Comparison of ENCODE assay signal across 30 cellular contexts in genomic region chr1:209819059-209819458, GRCh38.
"Had no signal": no experiment of that assay in that cellular context is flagged by ENCODE, and none has a peak within 500 bp of the region (broad histone marks: within the 10 kb centered on the region; RNA-seq: fewer than 3 reads in every experiment).

No MANE protein-coding gene starts in this region.

- H3K9me3 ChIP-seq: body of pancreas, colonic mucosa, esophagus squamous epithelium, heart left ventricle had no signal

- H3K36me3 Mint-ChIP-seq: activated CD4-positive, alpha-beta memory T cell treated with anti-CD3 and anti-CD28 coated beads for 36 hours; activated CD8-positive, alpha-beta memory T cell treated with anti-CD3 and anti-CD28 coated beads, Interleukin-2, amount 10 ng/mL, durations not matched to agents 7 days and 5 days; T-cell had no signal

- H3K27ac ChIP-seq: body of pancreas, cardiac muscle cell, colonic mucosa, esophagus squamous epithelium, heart left ventricle, WERI-Rb-1 had no signal

- H3K4me1 ChIP-seq: colonic mucosa had no signal

- H3K4me3 Mint-ChIP-seq: activated B cell treated with CpG ODN at 0.5 μM for 24 hours; activated CD4-positive, alpha-beta memory T cell treated with anti-CD3 and anti-CD28 coated beads for 36 hours; activated CD4-positive, alpha-beta T cell treated with anti-CD3 and anti-CD28 coated beads, Interleukin-2, amount 10 ng/mL, durations not matched to agents 24 days and 14 days; activated CD8-positive, alpha-beta memory T cell treated with anti-CD3 and anti-CD28 coated beads, Interleukin-2, amount 10 ng/mL, durations not matched to agents 7 days and 5 days; activated CD8-positive, alpha-beta T cell treated with anti-CD3 and anti-CD28 coated beads, Interleukin-2, amount 10 ng/mL, durations not matched to agents 7 days and 5 days; activated naive CD8-positive, alpha-beta T cell; activated T-helper 17 cell treated with anti-CD3 and anti-CD28 coated beads, Interleukin-2, amount 50 U/mL, for 72 hours; T-cell; T-helper 1 cell treated with Interleukin-12 subunit alpha and Interleukin-12 subunit beta and Interleukin-4 antibody, amounts not matched to agents 30 μg/mL and 1 μg/mL, for 36 hours; T-helper 2 cell treated with Interferon-gamma antibody and Interleukin-4, amounts not matched to agents 5 μg/mL and 100 μg/mL, for 36 hours had no signal

- DNase-seq: activated B cell treated with CpG ODN at 0.5 μM for 24 hours; activated CD4-positive, alpha-beta memory T cell treated with anti-CD3 and anti-CD28 coated beads for 36 hours; activated CD4-positive, alpha-beta T cell treated with anti-CD3 and anti-CD28 coated beads, Interleukin-2, amount 10 ng/mL, durations not matched to agents 24 days and 14 days; activated CD8-positive, alpha-beta memory T cell treated with anti-CD3 and anti-CD28 coated beads, Interleukin-2, amount 10 ng/mL, durations not matched to agents 7 days and 5 days; activated CD8-positive, alpha-beta memory T cell treated with anti-CD3 and anti-CD28 coated beads, Interleukin-2, amount 50 U/mL, for 4 hours; activated CD8-positive, alpha-beta T cell treated with anti-CD3 and anti-CD28 coated beads, Interleukin-2, amount 10 ng/mL, durations not matched to agents 7 days and 5 days; activated effector memory CD4-positive, alpha-beta T cell treated with Interleukin-2 at 50 U/mL for 16 hours; activated gamma-delta T cell treated with Interleukin-2 at 50 U/mL for 16 hours; activated naive CD4-positive, alpha-beta T cell treated with anti-CD3 and anti-CD28 coated beads, Interleukin-2, amount 50 U/mL, for 16 hours; activated naive CD4-positive, alpha-beta T cell treated with Interleukin-2 at 50 U/mL for 16 hours; activated T-cell treated with anti-CD3 and anti-CD28 coated beads, Interleukin-2, amount 50 U/mL, for 1 hour; amygdala; aorta; body of pancreas; central memory CD4-positive, alpha-beta T cell; cerebellar nuclear complex; colonic mucosa; effector CD8-positive, alpha-beta T cell; esophagus squamous epithelium; glutamatergic neuron; heart left ventricle; T-cell; T1000; WERI-Rb-1 had no signal

- H3K27ac Mint-ChIP-seq: activated B cell treated with CpG ODN at 0.5 μM for 24 hours; activated CD4-positive, alpha-beta memory T cell treated with anti-CD3 and anti-CD28 coated beads for 36 hours; activated CD4-positive, alpha-beta T cell treated with anti-CD3 and anti-CD28 coated beads, Interleukin-2, amount 10 ng/mL, durations not matched to agents 24 days and 14 days; activated CD8-positive, alpha-beta memory T cell treated with anti-CD3 and anti-CD28 coated beads, Interleukin-2, amount 10 ng/mL, durations not matched to agents 7 days and 5 days; activated CD8-positive, alpha-beta T cell treated with anti-CD3 and anti-CD28 coated beads, Interleukin-2, amount 10 ng/mL, durations not matched to agents 7 days and 5 days; activated naive CD8-positive, alpha-beta T cell; activated T-helper 17 cell treated with anti-CD3 and anti-CD28 coated beads, Interleukin-2, amount 50 U/mL, for 72 hours; T-cell; T-helper 1 cell treated with Interleukin-12 subunit alpha and Interleukin-12 subunit beta and Interleukin-4 antibody, amounts not matched to agents 30 μg/mL and 1 μg/mL, for 36 hours; T-helper 2 cell treated with Interferon-gamma antibody and Interleukin-4, amounts not matched to agents 5 μg/mL and 100 μg/mL, for 36 hours had no signal

- H3K27me3 ChIP-seq: body of pancreas, colonic mucosa had no signal

- ATAC-seq: activated CD4-positive, CD25-positive, alpha-beta regulatory T cell treated with anti-CD3 and anti-CD28 coated beads, Interleukin-2, amount 50 U/mL, for 24 hours; activated CD8-positive, alpha-beta memory T cell treated with anti-CD3 and anti-CD28 coated beads, Interleukin-2, amount 10 ng/mL, durations not matched to agents 7 days and 5 days; activated CD8-positive, alpha-beta T cell treated with anti-CD3 and anti-CD28 coated beads, Interleukin-2, amount 10 ng/mL, durations not matched to agents 7 days and 5 days; activated T-helper 17 cell treated with anti-CD3 and anti-CD28 coated beads, Interleukin-2, amount 50 U/mL, for 72 hours; body of pancreas; heart left ventricle; T-cell had no signal
